In the genomic region with DNA sequence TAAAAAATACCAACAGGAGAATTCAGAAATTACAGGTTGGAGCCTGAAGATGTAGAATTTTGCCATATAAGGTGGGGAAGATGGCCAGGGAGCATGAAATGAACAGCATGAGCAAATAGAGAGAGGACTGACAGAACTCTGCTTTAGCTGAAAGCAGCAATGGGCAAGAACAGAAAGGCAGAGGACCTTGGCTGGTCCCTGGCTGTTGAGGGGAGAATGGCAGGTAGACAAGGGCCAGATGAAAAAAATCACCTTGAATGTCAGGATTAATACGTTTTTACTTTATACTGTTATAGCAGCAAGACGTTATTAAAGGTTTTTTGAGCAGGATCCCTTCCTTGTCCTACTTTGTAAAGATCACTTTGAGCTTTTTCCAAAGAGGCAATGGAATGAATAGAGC, we compare ENCODE assay signal across 1 cellular context.
TF ChIP-seq lines count a peak whose summit lies in the region.

No MANE protein-coding gene starts in this region.

TF ChIP-seq in endothelial cell of umbilical vein, 7 proteins besides CTCF, POLR2A, EP300 and RAD21:
- TF ChIP-seq FOS (IDR thresholded peaks at IDR 0.05; ENCODE audit: borderline replicate concordance, insufficient read depth, low read length) (no peak), MYC (IDR thresholded peaks at IDR 0.05; ENCODE audit: low read depth, low read length) (no peak), EZH2 (IDR thresholded peaks at IDR 0.05; ENCODE audit: borderline replicate concordance, low read depth, low read length, severe bottlenecking) (no peak), GATA2 (IDR thresholded peaks at IDR 0.05; ENCODE audit: insufficient read depth, insufficient read length, low read depth, low read length) (no peak), POLR2AphosphoS5 (IDR thresholded peaks at IDR 0.05; ENCODE audit: insufficient read depth, low read depth, low read length) (no peak)
- TF ChIP-seq, protein P1, sequence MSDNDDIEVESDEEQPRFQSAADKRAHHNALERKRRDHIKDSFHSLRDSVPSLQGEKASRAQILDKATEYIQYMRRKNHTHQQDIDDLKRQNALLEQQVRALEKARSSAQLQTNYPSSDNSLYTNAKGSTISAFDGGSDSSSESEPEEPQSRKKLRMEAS (IDR thresholded peaks at IDR 0.05; ENCODE audit: insufficient read depth, insufficient read length): no peak
